Comparison of ENCODE assay signal across 8 cellular contexts in the genomic region with DNA sequence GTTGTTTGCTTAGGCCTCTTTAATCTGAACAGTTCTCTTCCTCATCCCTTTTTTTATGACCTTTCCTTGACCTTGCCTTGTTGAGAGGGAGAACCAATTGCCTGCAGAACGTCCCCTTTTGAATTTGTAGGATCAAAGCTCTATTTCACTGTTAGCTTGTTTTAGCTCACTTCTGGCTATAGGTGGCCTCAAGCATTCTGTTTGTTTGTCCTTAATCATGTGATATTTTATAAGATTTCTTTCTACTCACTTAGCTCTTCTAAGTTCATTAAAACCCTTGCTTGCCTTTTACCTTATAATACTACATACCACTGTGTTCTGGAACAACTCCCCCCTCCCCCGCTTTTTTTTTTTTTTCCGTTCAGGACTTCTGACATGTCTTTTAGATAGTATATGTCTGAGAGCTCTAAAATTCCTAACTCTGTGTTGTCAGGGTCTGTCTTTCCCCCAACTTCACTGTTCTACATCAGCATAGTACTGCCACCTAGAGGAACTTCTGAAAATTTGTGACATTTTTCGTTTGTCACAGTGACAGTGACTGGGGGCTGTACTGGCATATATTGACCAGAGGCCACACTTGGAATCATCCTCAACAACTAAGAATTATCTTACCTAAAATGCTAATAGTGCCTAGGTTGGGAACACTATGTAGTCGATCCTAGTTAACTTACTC.
DNase-seq lines count a peak whose midpoint lies in the region; ATAC-seq, FAIRE-seq and TF ChIP-seq lines count a peak whose summit lies in the region.

No MANE protein-coding gene starts in this region.

- no peaks in the 10 kb centered on the region for H3K4me1 ChIP-seq in breast epithelium
- no peaks in the 10 kb centered on the region for H3K4me1 ChIP-seq in endothelial cell of umbilical vein (ENCODE audit: control insufficient read depth, extremely low read depth, insufficient read depth, low read length)
- H3K4me1 ChIP-seq in thyroid gland: no peaks in the 10 kb centered on the region

- H3K4me3 Mint-ChIP-seq in MCF 10A (ENCODE audit: unreplicated experiment): no peak overlapping the region
- no peak overlapping the region for H3K4me3 Mint-ChIP-seq in progenitor cell of endocrine pancreas (ENCODE audit: low read depth)

- no peaks in the 10 kb centered on the region for H3K9me3 Mint-ChIP-seq in MCF 10A (ENCODE audit: unreplicated experiment)
- H3K9me3 Mint-ChIP-seq in progenitor cell of endocrine pancreas (ENCODE audit: low read depth): no peaks in the 10 kb centered on the region

- no peaks in the 10 kb centered on the region for H3K79me2 ChIP-seq in endothelial cell of umbilical vein (ENCODE audit: control insufficient read depth, insufficient read depth, low read length)

- H3K27ac Mint-ChIP-seq in MCF 10A (ENCODE audit: low read depth, unreplicated experiment) (no peak overlapping the region), progenitor cell of endocrine pancreas (peak overlapping the region; percentile 4)

- H3K27ac ChIP-seq in breast epithelium: no peak overlapping the region
- H3K27ac ChIP-seq in endothelial cell of umbilical vein (ENCODE audit: insufficient read depth, low read depth, low read length): no peak overlapping the region
- H3K27ac ChIP-seq in thyroid gland: no peak overlapping the region

- POLR2A ChIA-PET in MCF 10A (lab: Yijun Ruan, JAX): interaction anchor here (0.5 to 0.7 kb wide), 3 partner anchors 133 to 385 kb away, joined by 3 read pairs; no protein-coding TSS in a partner anchor
- POLR2A ChIA-PET in endothelial cell of umbilical vein (lab: Charles Lee): no interaction called here

- intact Hi-C loops in MCF 10A (cut with micrococcal nuclease): loop anchor here (5.0 to 10.0 kb wide), 2 partner anchors 92 to 441 kb away; no protein-coding TSS in a partner anchor
- intact Hi-C loops in breast epithelium (cut with DNase I; ENCODE audit: low total_unique reads): loop anchor here (10.0 kb wide), 1 partner anchor 121 kb away; no protein-coding TSS in a partner anchor
- intact Hi-C loops in endothelial cell of umbilical vein (cut with micrococcal nuclease): loop anchor here (1.0 to 5.0 kb wide), 3 partner anchors 243 to 553 kb away; no protein-coding TSS in a partner anchor
- intact Hi-C loops in thyroid gland (cut with DNase I): loop anchor here (10.0 kb wide), 1 partner anchor 179 kb away; no protein-coding TSS in a partner anchor
- intact Hi-C loops in left colon (cut with DNase I, micrococcal nuclease): loop anchor here in 1 of 2 donors (10.0 kb wide), 1 partner anchor 169 kb away; no protein-coding TSS in a partner anchor

- DNase-seq in MCF 10A (ENCODE audit: unreplicated experiment): peak; percentile 11
- DNase-seq in breast epithelium (ENCODE audit: low spot score in 2 of 2): no peak
- DNase-seq in OCI-M1 (lab: John Stamatoyannopoulos, UW): peak; percentile 79
- DNase-seq in endothelial cell of umbilical vein (ENCODE audit: low read depth, low spot score): peak; percentile 31
- no peak for DNase-seq in progenitor cell of endocrine pancreas (ENCODE audit: low spot score, unreplicated experiment)
- no peak for DNase-seq in thyroid gland
- no peak for DNase-seq in left colon

- H3K9me1 ChIP-seq in endothelial cell of umbilical vein (replicated peaks; ENCODE audit: control insufficient read depth, extremely low read depth, insufficient read depth, low read length): no peaks in the 10 kb centered on the region

- TF ChIP-seq POLR2A in breast epithelium (IDR thresholded peaks at IDR 0.05) (no peak), endothelial cell of umbilical vein (IDR thresholded peaks at IDR 0.05; ENCODE audit: low read depth, low read length) (no peak), thyroid gland (IDR thresholded peaks at IDR 0.05) (no peak)

- no peaks in the 10 kb centered on the region for H3K27me3 Mint-ChIP-seq in MCF 10A (ENCODE audit: insufficient read depth, unreplicated experiment)
- H3K27me3 Mint-ChIP-seq in progenitor cell of endocrine pancreas: no peaks in the 10 kb centered on the region

- ATAC-seq in HG02938 (IDR thresholded peaks at IDR 0.05; ENCODE audit: unreplicated experiment): peak; percentile 68
- no peak for ATAC-seq in left colon

- no peaks in the 10 kb centered on the region for H4K20me1 ChIP-seq in endothelial cell of umbilical vein (replicated peaks; ENCODE audit: control insufficient read depth, extremely low read depth, insufficient read depth, low read length)

- no peak overlapping the region for H2AFZ ChIP-seq in endothelial cell of umbilical vein (ENCODE audit: low read depth, low read length)

- H3K36me3 ChIP-seq in breast epithelium: no peaks in the 10 kb centered on the region
- H3K36me3 ChIP-seq in endothelial cell of umbilical vein (ENCODE audit: control insufficient read depth in 2 of 2, extremely low read depth in 1 of 2, insufficient read depth in 2 of 2, low read length in 2 of 2): no peaks in the 10 kb centered on the region
- no peaks in the 10 kb centered on the region for H3K36me3 ChIP-seq in thyroid gland

- no peaks in the 10 kb centered on the region for H3K4me1 Mint-ChIP-seq in MCF 10A (ENCODE audit: insufficient read depth, unreplicated experiment)
- peaks cover 7% of the 10 kb centered on the region for H3K4me1 Mint-ChIP-seq in progenitor cell of endocrine pancreas (ENCODE audit: low read depth)

- peak; percentile 25 for TF ChIP-seq CTCF in MCF 10A (IDR thresholded peaks at IDR 0.05; ENCODE audit: unreplicated experiment)
- no peak for TF ChIP-seq CTCF in breast epithelium (IDR thresholded peaks at IDR 0.05)
- TF ChIP-seq CTCF in endothelial cell of umbilical vein (IDR thresholded peaks at IDR 0.05; ENCODE audit: extremely low read depth in 1 of 2, insufficient read depth in 1 of 2, low read depth in 1 of 2, low read length in 2 of 2): peak; percentile 40 to 41
- peak; percentile 61 for TF ChIP-seq CTCF in progenitor cell of endocrine pancreas (IDR thresholded peaks at IDR 0.05; ENCODE audit: unreplicated experiment)
- TF ChIP-seq CTCF in thyroid gland (IDR thresholded peaks at IDR 0.05): peak in 2 of 6 experiments; percentile 16 to 42

- BruUV-seq in MCF 10A (replicated peaks; lab: Mats Ljungman, UMichigan) (no TSS peak), endothelial cell of umbilical vein (replicated peaks; lab: Mats Ljungman, UMichigan) (no TSS peak)

- H3K9ac ChIP-seq in endothelial cell of umbilical vein (replicated peaks; ENCODE audit: extremely low read depth, insufficient read depth, low read length): no peak overlapping the region

- FAIRE-seq in endothelial cell of umbilical vein (lab: Jason Lieb, UNC): peak; percentile 33

- H3K4me2 ChIP-seq in endothelial cell of umbilical vein (ENCODE audit: insufficient read depth, low read length): no peak overlapping the region

- CTCF ChIA-PET in MCF 10A (lab: Yijun Ruan, JAX) (interaction anchor here (0.5 to 6.9 kb wide), 74 partner anchors 9 to 1531 kb away, joined by 3 to 168 read pairs (median 5); no protein-coding TSS in a partner anchor), endothelial cell of umbilical vein (lab: Charles Lee) (interaction anchor here (0.6 to 3.1 kb wide), 37 partner anchors 11 to 438 kb away, joined by 3 to 37 read pairs (median 4); no protein-coding TSS in a partner anchor)

- no peak overlapping the region for H3K4me3 ChIP-seq in breast epithelium
- no peak overlapping the region for H3K4me3 ChIP-seq in endothelial cell of umbilical vein (replicated peaks in 1 of 3; ENCODE audit: insufficient read depth in 1 of 3, low read depth in 1 of 3, low read length in 3 of 3)
- no peak overlapping the region for H3K4me3 ChIP-seq in thyroid gland (replicated peaks in 1 of 3)

- H3K9me3 ChIP-seq in breast epithelium (no peaks in the 10 kb centered on the region), endothelial cell of umbilical vein (replicated peaks; ENCODE audit: control insufficient read depth, insufficient read depth, low read length) (no peaks in the 10 kb centered on the region), thyroid gland (no peaks in the 10 kb centered on the region)

- no peaks in the 10 kb centered on the region for H3K36me3 Mint-ChIP-seq in MCF 10A (ENCODE audit: insufficient read depth, unreplicated experiment)
- no peaks in the 10 kb centered on the region for H3K36me3 Mint-ChIP-seq in progenitor cell of endocrine pancreas (ENCODE audit: insufficient read depth)

- H3K27me3 ChIP-seq in breast epithelium (no peaks in the 10 kb centered on the region), endothelial cell of umbilical vein (ENCODE audit: control insufficient read depth in 2 of 2, insufficient read depth in 2 of 2, low read length in 2 of 2) (no peaks in the 10 kb centered on the region), thyroid gland (no peaks in the 10 kb centered on the region)

- dilution Hi-C loops in endothelial cell of umbilical vein (cut with MboI; ENCODE audit: extremely low pct_ligation_motif_present, low sequenced_read_pairs): no loop called here

- WGBS in thyroid gland, 2 donors: 11 to 19% methylated on average over 5 of the region's 5 CpGs

TF ChIP-seq in endothelial cell of umbilical vein, 7 proteins besides CTCF, POLR2A, EP300 and RAD21:
- no peak for TF ChIP-seq POLR2AphosphoS5 (IDR thresholded peaks at IDR 0.05; ENCODE audit: insufficient read depth, low read depth, low read length)
- TF ChIP-seq JUN (IDR thresholded peaks at IDR 0.05; ENCODE audit: borderline replicate concordance, insufficient read depth, insufficient read length, low read depth): no peak
- TF ChIP-seq MAX (IDR thresholded peaks at IDR 0.05; ENCODE audit: insufficient read depth, insufficient read length): no peak
- TF ChIP-seq MYC (IDR thresholded peaks at IDR 0.05; ENCODE audit: low read depth, low read length): no peak
- no peak for TF ChIP-seq GATA2 (IDR thresholded peaks at IDR 0.05; ENCODE audit: insufficient read depth, insufficient read length, low read depth, low read length)
- no peak for TF ChIP-seq EZH2 (IDR thresholded peaks at IDR 0.05; ENCODE audit: borderline replicate concordance, low read depth, low read length, severe bottlenecking)
- TF ChIP-seq FOS (IDR thresholded peaks at IDR 0.05; ENCODE audit: borderline replicate concordance, insufficient read depth, low read length): no peak

Comparison
In these comparisons a context has a peak if more than half of its experiments do, and no peak if none do; other contexts are left out.
1. DNase-seq: peak in MCF 10A (single experiment), OCI-M1 (single experiment) and endothelial cell of umbilical vein (single experiment); none in breast epithelium (0 of 2), progenitor cell of endocrine pancreas (single experiment), thyroid gland (0 of 2) and left colon (0 of 2).
2. CTCF ChIP-seq: peak in MCF 10A (single experiment), endothelial cell of umbilical vein (2 of 2) and progenitor cell of endocrine pancreas (single experiment); none in breast epithelium (0 of 3).